Comparison of ENCODE assay signal across 18 cellular contexts in genomic region chr15:83123529-83123928, GRCh38. TPM values are rescaled to one million over a fixed set of nuclear protein-coding genes. Genes with fewer than 3 reads are reported as not detected.
A peak's percentile ranks its signal among the peaks of the same experiment; 100 is the strongest.
DNase-seq lines count a peak whose midpoint lies in the region; ATAC-seq and TF ChIP-seq lines count a peak whose summit lies in the region.
"Had no signal": no experiment of that assay in that cellular context is flagged by ENCODE, and none has a peak within 500 bp of the region (broad histone marks: within the 10 kb centered on the region; RNA-seq: fewer than 3 reads in every experiment).

No MANE protein-coding gene starts in this region.

- DNase-seq in DMS153 (lab: John Stamatoyannopoulos, UW) (peak; percentile 4), DMS153 treated with DMSO at 0.1 percent for 48 hours (lab: John Stamatoyannopoulos, UW; ENCODE audit: unreplicated experiment) (no peak), NCI-H69 (lab: John Stamatoyannopoulos, UW) (peak; percentile 60), SHP77 treated with DMSO at 0.1 percent for 48 hours (lab: John Stamatoyannopoulos, UW) (peak; percentile 24), MV-4-11 (lab: John Stamatoyannopoulos, UW) (no peak), GM23338 (ENCODE audit: low spot score) (no peak), NCI-H1092 treated with DMSO at 0.1 percent for 48 hours (lab: John Stamatoyannopoulos, UW) (no peak)
- DNase-seq: AML-193; Caco-2; CD4-positive, alpha-beta T cell; DMS79 treated with DMSO at 0.1 percent for 48 hours; HCEC 1CT had no signal

- no peak overlapping the region for H3K4me3 Mint-ChIP-seq in GM23338
- H3K4me3 Mint-ChIP-seq: CD4-positive, alpha-beta T cell had no signal

- TF ChIP-seq RAD21 in neural cell (conservative IDR thresholded peaks at IDR 0.05) = no peak

- H3K27ac Mint-ChIP-seq in GM23338 = no peak overlapping the region
- H3K27ac Mint-ChIP-seq: CD4-positive, alpha-beta T cell had no signal

- ATAC-seq in GM23338 = no peak
- ATAC-seq: A549, GM12878 had no signal

- H3K36me3 ChIP-seq in neural cell (ENCODE audit: insufficient read depth, low read length) (peaks cover 8% of the 10 kb centered on the region), GM23338 (ENCODE audit: insufficient read depth) (no peaks in the 10 kb centered on the region; the same call in 1 of the 2 replicates)

- H3K4me1 ChIP-seq in GM23338 (ENCODE audit: insufficient read depth) = no peaks in the 10 kb centered on the region
- H3K4me1 ChIP-seq: A549, Caco-2 had no signal

- H3K27ac ChIP-seq in neural cell (ENCODE audit: low read length) (no peak overlapping the region), GM23338 (ENCODE audit: low read depth) (no peak overlapping the region)
- H3K27ac ChIP-seq: 22Rv1, A549, C4-2B had no signal

- no peak overlapping the region for H3K9ac ChIP-seq in neural cell (ENCODE audit: low read length)

- H3K27me3 Mint-ChIP-seq in GM23338 (ENCODE audit: insufficient read depth, low read depth, poor library complexity) = no peaks in the 10 kb centered on the region
- H3K27me3 Mint-ChIP-seq: CD4-positive, alpha-beta T cell had no signal

- H2AFZ ChIP-seq in neural cell (ENCODE audit: low read depth, low read length) = no peak overlapping the region
- H2AFZ ChIP-seq in GM23338 = no peak overlapping the region

- no peaks in the 10 kb centered on the region for H3K9me3 Mint-ChIP-seq in GM23338
- H3K9me3 Mint-ChIP-seq: CD4-positive, alpha-beta T cell had no signal

- no peaks in the 10 kb centered on the region for H3K9me3 ChIP-seq in neural cell (ENCODE audit: low read length)
- H3K9me3 ChIP-seq: A549, Caco-2 had no signal

- H3K4me1 Mint-ChIP-seq in GM23338 = peaks cover 3% of the 10 kb centered on the region

- no peaks in the 10 kb centered on the region for H3K36me3 Mint-ChIP-seq in GM23338 (ENCODE audit: low read depth)

- H3K4me3 ChIP-seq in neural cell (ENCODE audit: low read length) = no peak overlapping the region
- no peak overlapping the region for H3K4me3 ChIP-seq in GM23338
- H3K4me3 ChIP-seq: A549, GM12878 had no signal

- H3K9me2 ChIP-seq in neural cell (ENCODE audit: insufficient read depth, low read length) (no peaks in the 10 kb centered on the region), GM23338 (ENCODE audit: insufficient read depth) (no peaks in the 10 kb centered on the region)

- H3K27me3 ChIP-seq in neural cell (ENCODE audit: insufficient read depth, low read depth, low read length) (no peaks in the 10 kb centered on the region), GM23338 (ENCODE audit: insufficient read depth) (no peaks in the 10 kb centered on the region)

- H3K79me2 ChIP-seq in neural cell (replicated peaks; ENCODE audit: insufficient read depth, low read length) = no peaks in the 10 kb centered on the region
- H3K79me2 ChIP-seq in GM23338 (replicated peaks; ENCODE audit: insufficient read depth) = no peaks in the 10 kb centered on the region

- H3F3A ChIP-seq in neural cell (ENCODE audit: insufficient read depth, low read length, poor library complexity, severe bottlenecking) = no peaks in the 10 kb centered on the region
- no peaks in the 10 kb centered on the region for H3F3A ChIP-seq in GM23338 (replicated peaks; ENCODE audit: low read depth)

- no peak overlapping the region for H3K4me2 ChIP-seq in neural cell (ENCODE audit: low read length)
- H3K4me2 ChIP-seq in GM23338 = no peak overlapping the region
- H3K4me2 ChIP-seq: A549 had no signal

- TF ChIP-seq EP300 in neural cell (conservative IDR thresholded peaks at IDR 0.05; ENCODE audit: poor library complexity, severe bottlenecking) = peak; percentile 13

- TF ChIP-seq CTCF in neural cell (IDR thresholded peaks at IDR 0.05; ENCODE audit: poor library complexity, severe bottlenecking) (no peak), GM23338 (conservative IDR thresholded peaks at IDR 0.05; ENCODE audit: low read depth in 2 of 2) (no peak)

- H4K20me1 ChIP-seq in neural cell (ENCODE audit: insufficient read depth) = no peaks in the 10 kb centered on the region
- no peaks in the 10 kb centered on the region; the same call in 1 of the 2 replicates for H4K20me1 ChIP-seq in GM23338 (replicated peaks; ENCODE audit: insufficient read depth)

TF ChIP-seq in neural cell, 6 proteins besides CTCF, POLR2A, EP300 and RAD21:
- TF ChIP-seq REST (IDR thresholded peaks at IDR 0.05; ENCODE audit: borderline replicate concordance) (no peak), TAF1 (IDR thresholded peaks at IDR 0.05; ENCODE audit: low read depth) (no peak), EZH2 (IDR thresholded peaks at IDR 0.05; ENCODE audit: borderline replicate concordance, insufficient read depth, low read length, poor library complexity, severe bottlenecking) (no peak), POLR2AphosphoS5 (IDR thresholded peaks at IDR 0.05) (no peak), SMC3 (conservative IDR thresholded peaks at IDR 0.05; ENCODE audit: poor library complexity) (no peak), MXI1 (conservative IDR thresholded peaks at IDR 0.05; ENCODE audit: poor library complexity, severe bottlenecking) (no peak)

TF ChIP-seq in GM23338, 12 proteins besides CTCF, POLR2A, EP300 and RAD21 (continues in another document):
- TF ChIP-seq JUNB (IDR thresholded peaks at IDR 0.05; ENCODE audit: unreplicated experiment) = no peak
- TF ChIP-seq REST (IDR thresholded peaks at IDR 0.05; ENCODE audit: unreplicated experiment) = no peak
- TF ChIP-seq NANOG (IDR thresholded peaks at IDR 0.05; ENCODE audit: borderline replicate concordance) = no peak
- TF ChIP-seq ZNF114 (CRISPR knock-in tag; IDR thresholded peaks at IDR 0.05) = no peak
- no peak for TF ChIP-seq POLR2AphosphoS5 (IDR thresholded peaks at IDR 0.05; ENCODE audit: low read depth)
- no peak for TF ChIP-seq ZNF331 (CRISPR knock-in tag; IDR thresholded peaks at IDR 0.05; ENCODE audit: low read depth)
- no peak for TF ChIP-seq EZH2phosphoT487 (IDR thresholded peaks at IDR 0.05; ENCODE audit: unreplicated experiment)

RNA-seq across cellular contexts. Expression of gene TM6SF1, which starts 16.1 kb away (rescaled TPM):
- 0.16 TPM in 1 of 2 replicates, not detected in the other for polyA plus RNA-seq in neural cell
- 0.49 and 1.5 TPM in 2 replicates for polyA minus RNA-seq in neural cell
- total RNA-seq in GM23338 (2014; rRNA removed; shearing (Covaris generic)) = 0.80 and 1.8 TPM in 2 replicates
- polyA plus RNA-seq in GM23338 (2016; fragmentation: Nextera tagmentation; extraction: Ambion mirVana) = 1.5 TPM in 1 of 2 replicates, not detected in the other
- total RNA-seq: Caco-2; CD4-positive, alpha-beta T cell; HT-29 had no signal

RNA-seq across cellular contexts. Expression of gene BTBD1, which starts 56.5 kb away (rescaled TPM):
- polyA plus RNA-seq in neural cell (153 and 156 TPM in 2 replicates), GM23338 (2016; fragmentation: Nextera tagmentation; extraction: Ambion mirVana) (11.5 and 12.6 TPM in 2 replicates)
- 147 and 152 TPM in 2 replicates for polyA minus RNA-seq in neural cell
- 66.1 and 70.3 TPM in 2 replicates for total RNA-seq in GM23338 (2014; rRNA removed; shearing (Covaris generic))

Comparison
In these comparisons a context has a peak if more than half of its experiments do, and no peak if none do; other contexts are left out.
1. DNase-seq: peak in DMS153 (single experiment), NCI-H69 (single experiment) and SHP77 treated with DMSO at 0.1 percent for 48 hours (single experiment); none in DMS153 treated with DMSO at 0.1 percent for 48 hours (single experiment), MV-4-11 (single experiment), GM23338 (single experiment) and NCI-H1092 treated with DMSO at 0.1 percent for 48 hours (single experiment).
2. RNA of gene BTBD1, which starts 56.5 kb away (polyA plus RNA-seq): 153 to 156 TPM in neural cell; 11.5 to 12.6 TPM in GM23338; every median in the first group is over 10 times any median in the second.